11 cellular contexts compared by ENCODE assay signal in the genomic region with DNA sequence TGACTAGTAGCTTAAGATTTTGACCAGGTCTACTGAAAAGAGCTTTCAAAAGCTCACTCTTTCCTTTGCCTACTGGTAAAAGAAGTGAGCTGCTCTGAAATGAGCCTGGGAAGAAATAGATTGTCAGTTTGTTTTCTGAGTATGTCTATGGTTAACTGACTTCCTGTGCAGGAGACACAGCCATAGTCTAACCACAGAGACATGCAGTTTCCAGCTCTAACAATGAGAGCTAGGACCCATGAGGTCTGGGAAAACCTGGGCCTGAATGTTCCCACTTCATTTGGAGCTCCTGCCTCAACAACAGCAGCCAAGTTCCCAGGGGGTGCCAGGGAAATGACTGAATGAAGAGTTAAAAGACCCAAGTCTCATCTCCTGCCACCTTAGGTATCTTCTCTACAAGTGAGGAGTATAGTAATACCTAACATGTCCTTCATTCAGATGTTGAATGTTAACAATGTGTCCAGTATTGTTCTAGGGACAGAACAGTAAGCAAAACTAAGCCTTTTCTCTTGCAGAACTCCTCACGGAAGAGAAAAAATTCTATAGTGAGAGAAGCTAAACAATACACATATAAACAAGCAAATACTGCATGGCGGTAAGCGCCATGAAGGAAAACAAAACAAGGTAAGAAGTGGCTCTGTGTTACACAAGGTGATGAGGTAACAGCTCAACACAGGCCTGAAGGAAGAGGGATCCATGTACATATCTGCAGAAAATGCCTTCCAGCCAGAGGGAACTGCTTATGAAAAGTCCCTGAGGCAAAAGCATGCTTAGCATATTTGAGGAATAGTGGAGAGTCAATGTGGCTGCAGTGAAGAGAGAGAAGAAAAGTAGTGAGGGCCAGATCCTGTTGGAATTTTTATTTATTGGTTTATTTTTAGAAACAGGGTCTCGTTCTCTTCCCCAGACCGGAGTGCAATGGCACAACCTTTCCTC. TPM values are rescaled to one million over a fixed set of nuclear protein-coding genes. Genes with fewer than 3 reads are reported as not detected.
A peak's percentile ranks its signal among the peaks of the same experiment; 100 is the strongest.
DNase-seq lines count a peak whose midpoint lies in the region; ATAC-seq and TF ChIP-seq lines count a peak whose summit lies in the region.
"Had no signal": no experiment of that assay in that cellular context is flagged by ENCODE, and none has a peak within 500 bp of the region (broad histone marks: within the 10 kb centered on the region; RNA-seq: fewer than 3 reads in every experiment).

No MANE protein-coding gene starts in this region.

- ATAC-seq in HG02981 (IDR thresholded peaks at IDR 0.05; ENCODE audit: unreplicated experiment), result peak; percentile 78
- ATAC-seq in activated CD8-positive, alpha-beta T cell treated with anti-CD3 and anti-CD28 coated beads, Interleukin-2, amount 10 ng/mL, durations not matched to agents 7 days and 5 days, result peak; percentile 88
- ATAC-seq in lower lobe of right lung, result no peak

- peak overlapping the region; percentile 64 for H2AFZ ChIP-seq in mammary epithelial cell (ENCODE audit: low read depth, low read length)

- no peaks in the 10 kb centered on the region for H3K4me1 ChIP-seq in mammary epithelial cell (ENCODE audit: insufficient read depth, low read length)
- H3K4me1 ChIP-seq in thymus (ENCODE audit: control insufficient read depth, insufficient read depth, low read length), result peaks cover 16% of the 10 kb centered on the region
- no peaks in the 10 kb centered on the region for H3K4me1 ChIP-seq in lower lobe of right lung

- POLR2A ChIA-PET in MCF 10A (lab: Yijun Ruan, JAX), result interaction anchor here (0.8 kb wide), 1 partner anchor 11 kb away, joined by 3 read pairs; no protein-coding TSS in a partner anchor
- POLR2A ChIA-PET in activated CD8-positive, alpha-beta T cell treated with anti-CD3 and anti-CD28 coated beads, Interleukin-2, amount 10 ng/mL, durations not matched to agents 7 days and 5 days (lab: Charles Lee), result interaction anchor here (0.7 to 1.6 kb wide), 3 partner anchors 36 to 1156 kb away, joined by 3 to 9 read pairs (median 4); no protein-coding TSS in a partner anchor

- BruUV-seq in mammary epithelial cell (replicated peaks; lab: Mats Ljungman, UMichigan), result no TSS peak
- no TSS peak for BruUV-seq in MCF 10A (replicated peaks; lab: Mats Ljungman, UMichigan)

- TF ChIP-seq CTCF in mammary epithelial cell (conservative IDR thresholded peaks at IDR 0.05 in 1 of 2, IDR thresholded peaks at IDR 0.05 in 1 of 2; ENCODE audit: extremely low read depth in 1 of 2, insufficient read depth in 1 of 2, low read depth in 1 of 2, low read length in 2 of 2), result no peak
- no peak for TF ChIP-seq CTCF in MCF 10A (IDR thresholded peaks at IDR 0.05; ENCODE audit: unreplicated experiment)
- TF ChIP-seq CTCF in lower lobe of right lung (IDR thresholded peaks at IDR 0.05), result no peak

- H3K9me3 ChIP-seq in mammary epithelial cell (replicated peaks; ENCODE audit: insufficient read depth, low read length) (no peaks in the 10 kb centered on the region), thymus (ENCODE audit: control insufficient read depth) (no peaks in the 10 kb centered on the region), lower lobe of right lung (no peaks in the 10 kb centered on the region)

- in situ Hi-C loops in mammary epithelial cell (cut with MboI; ENCODE audit: low sequenced_read_pairs in 2 of 2), result no loop called here

- H3K36me3 ChIP-seq in mammary epithelial cell (ENCODE audit: insufficient read depth, low read length) (no peaks in the 10 kb centered on the region), thymus (ENCODE audit: control insufficient read depth, insufficient read depth) (no peaks in the 10 kb centered on the region), lower lobe of right lung (no peaks in the 10 kb centered on the region)

- peaks cover 3% of the 10 kb centered on the region for H3K4me1 Mint-ChIP-seq in MCF 10A (ENCODE audit: insufficient read depth, unreplicated experiment)
- H3K4me1 Mint-ChIP-seq in activated CD8-positive, alpha-beta T cell treated with anti-CD3 and anti-CD28 coated beads, Interleukin-2, amount 10 ng/mL, durations not matched to agents 7 days and 5 days (ENCODE audit: low read depth), result peaks cover 22% of the 10 kb centered on the region

- dilution Hi-C loops in mammary epithelial cell (cut with HindIII; ENCODE audit: low sequenced_read_pairs), result no loop called here

- H3K27ac ChIP-seq in mammary epithelial cell (ENCODE audit: insufficient read depth, low read depth, low read length), result no peak overlapping the region
- H3K27ac ChIP-seq in thymus (ENCODE audit: low read depth), result peak overlapping the region; percentile 96
- no peak overlapping the region for H3K27ac ChIP-seq in lower lobe of right lung

- CTCF ChIA-PET in mammary epithelial cell (lab: Charles Lee; ENCODE audit: low non-redundant PET), result no interaction called here
- CTCF ChIA-PET in MCF 10A (lab: Yijun Ruan, JAX), result interaction anchor here (0.7 to 1.1 kb wide), 3 partner anchors 35 to 92 kb away, joined by 3 to 6 read pairs (median 3); no protein-coding TSS in a partner anchor
- CTCF ChIA-PET in activated CD8-positive, alpha-beta T cell treated with anti-CD3 and anti-CD28 coated beads, Interleukin-2, amount 10 ng/mL, durations not matched to agents 7 days and 5 days (lab: Charles Lee), result interaction anchor here (0.8 to 4.2 kb wide), 11 partner anchors 15 to 304 kb away, joined by 3 to 25 read pairs (median 4); no protein-coding TSS in a partner anchor

- no peaks in the 10 kb centered on the region for H3K27me3 Mint-ChIP-seq in MCF 10A (ENCODE audit: insufficient read depth, unreplicated experiment)
- H3K27me3 Mint-ChIP-seq in activated CD8-positive, alpha-beta T cell treated with anti-CD3 and anti-CD28 coated beads, Interleukin-2, amount 10 ng/mL, durations not matched to agents 7 days and 5 days (ENCODE audit: low read depth), result peaks cover 5% of the 10 kb centered on the region

- no peaks in the 10 kb centered on the region for H3K79me2 ChIP-seq in mammary epithelial cell (ENCODE audit: insufficient read depth, low read length)

- no peak overlapping the region for H3K4me2 ChIP-seq in mammary epithelial cell (ENCODE audit: insufficient read depth, low read depth, low read length)

- H3K4me3 ChIP-seq in mammary epithelial cell (replicated peaks in 1 of 3; ENCODE audit: insufficient read depth in 1 of 3, low read depth in 2 of 3, low read length in 3 of 3), result no peak overlapping the region
- H3K4me3 ChIP-seq in thymus (ENCODE audit: low read length), result peak overlapping the region; percentile 18
- no peak overlapping the region for H3K4me3 ChIP-seq in lower lobe of right lung

- H3K4me3 Mint-ChIP-seq in MCF 10A (ENCODE audit: unreplicated experiment), result no peak overlapping the region
- peak overlapping the region; percentile 38 for H3K4me3 Mint-ChIP-seq in activated CD8-positive, alpha-beta T cell treated with anti-CD3 and anti-CD28 coated beads, Interleukin-2, amount 10 ng/mL, durations not matched to agents 7 days and 5 days

- H3K27ac Mint-ChIP-seq in MCF 10A (ENCODE audit: low read depth, unreplicated experiment), result no peak overlapping the region
- H3K27ac Mint-ChIP-seq in activated CD8-positive, alpha-beta T cell treated with anti-CD3 and anti-CD28 coated beads, Interleukin-2, amount 10 ng/mL, durations not matched to agents 7 days and 5 days, result peak overlapping the region; percentile 78

- intact Hi-C loops in mammary epithelial cell (cut with micrococcal nuclease), result no loop called here
- intact Hi-C loops in MCF 10A (cut with micrococcal nuclease), result no loop called here
- intact Hi-C loops in lower lobe of right lung (cut with DNase I), result no loop called here

- H3K27me3 ChIP-seq in mammary epithelial cell (ENCODE audit: insufficient read depth, low read length) (no peaks in the 10 kb centered on the region), thymus (ENCODE audit: control insufficient read depth, insufficient read depth) (no peaks in the 10 kb centered on the region), lower lobe of right lung (ENCODE audit: low read depth) (no peaks in the 10 kb centered on the region)

- WGBS in mammary epithelial cell (ENCODE audit: low coverage, missing lambda C conversion rate), result 72% methylated on average over 5 of the region's 5 CpGs
- 84% methylated on average over 5 of the region's 5 CpGs for WGBS in thymus

- no peaks in the 10 kb centered on the region for H3K36me3 Mint-ChIP-seq in MCF 10A (ENCODE audit: insufficient read depth, unreplicated experiment)
- peaks cover 9% of the 10 kb centered on the region for H3K36me3 Mint-ChIP-seq in activated CD8-positive, alpha-beta T cell treated with anti-CD3 and anti-CD28 coated beads, Interleukin-2, amount 10 ng/mL, durations not matched to agents 7 days and 5 days (ENCODE audit: low read depth)

- no peak for DNase-seq in mammary epithelial cell
- DNase-seq in MCF 10A (ENCODE audit: unreplicated experiment), result no peak
- peak; percentile 34 for DNase-seq in activated CD8-positive, alpha-beta T cell treated with anti-CD3 and anti-CD28 coated beads, Interleukin-2, amount 10 ng/mL, durations not matched to agents 7 days and 5 days
- no peak for DNase-seq in lower lobe of right lung
- no peak for DNase-seq in T1000 (lab: John Stamatoyannopoulos, UW)
- no peak for DNase-seq in NCI-H1436 treated with DMSO at 0.1 percent for 48 hours (lab: John Stamatoyannopoulos, UW)
- DNase-seq: activated CD8-positive, alpha-beta memory T cell treated with anti-CD3 and anti-CD28 coated beads, Interleukin-2, amount 50 U/mL, for 4 hours; Karpas-422; stimulated activated CD4-positive, alpha-beta T cell treated with anti-CD3 and anti-CD28 coated beads, Interleukin-12 subunit alpha, Interleukin-12 subunit beta, amount 100 ng/mL, for 4 hours had no signal

- H3K9ac ChIP-seq in mammary epithelial cell (ENCODE audit: insufficient read depth, low read length), result no peak overlapping the region

- H4K20me1 ChIP-seq in mammary epithelial cell (ENCODE audit: insufficient read depth, low read length), result no peaks in the 10 kb centered on the region

- peaks cover 4% of the 10 kb centered on the region for H3K9me3 Mint-ChIP-seq in MCF 10A (ENCODE audit: unreplicated experiment)
- H3K9me3 Mint-ChIP-seq in activated CD8-positive, alpha-beta T cell treated with anti-CD3 and anti-CD28 coated beads, Interleukin-2, amount 10 ng/mL, durations not matched to agents 7 days and 5 days (ENCODE audit: insufficient read depth), result peaks cover 4% of the 10 kb centered on the region

RNA-seq across cellular contexts. Expression of gene ANKRD1, which starts 26.4 kb away (rescaled TPM):
- 10 to 100 TPM in 1 of 2 donors, not detected in 1; 60.7 TPM for total RNA-seq in mammary epithelial cell
- 0.16 TPM for polyA plus RNA-seq in mammary epithelial cell
- not detected for polyA minus RNA-seq in mammary epithelial cell
- 0.20 and 0.65 TPM in 2 replicates for total RNA-seq in MCF 10A (2022)
- total RNA-seq in activated CD8-positive, alpha-beta T cell treated with anti-CD3 and anti-CD28 coated beads, Interleukin-2, amount 10 ng/mL, durations not matched to agents 7 days and 5 days, result not detected
- 27.4 TPM for polyA plus RNA-seq in thymus
- total RNA-seq in lower lobe of right lung, result 47.5 TPM

Comparison
In these comparisons a context has a peak if more than half of its experiments do, and no peak if none do; other contexts are left out.
1. ATAC-seq: peak in HG02981 (single experiment) and activated CD8-positive, alpha-beta T cell treated with anti-CD3 and anti-CD28 coated beads, Interleukin-2, amount 10 ng/mL, durations not matched to agents 7 days and 5 days (single experiment); none in lower lobe of right lung (0 of 2).